Comparison of ENCODE assay signal across 9 cellular contexts in genomic region chr1:181101581-181102226, GRCh38. TPM values are rescaled to one million over a fixed set of nuclear protein-coding genes. Genes with fewer than 3 reads are reported as not detected.
DNase-seq lines count a peak whose midpoint lies in the region; ATAC-seq lines count a peak whose summit lies in the region.
"Had no signal": no experiment of that assay in that cellular context is flagged by ENCODE, and none has a peak within 500 bp of the region (broad histone marks: within the 10 kb centered on the region; RNA-seq: fewer than 3 reads in every experiment).

No MANE protein-coding gene starts in this region.

- peaks cover 36 to 49% (median 37%) of the 10 kb centered on the region in 3 donors for H3K4me1 ChIP-seq in skeletal muscle tissue (ENCODE audit: control insufficient read depth in 3 of 3, insufficient read depth in 3 of 3, low read length in 3 of 3)

- no peak for ATAC-seq in activated CD4-positive, CD25-positive, alpha-beta regulatory T cell treated with anti-CD3 and anti-CD28 coated beads, Interleukin-2, amount 50 U/mL, for 24 hours

- peaks cover 10% of the 10 kb centered on the region for H3K27me3 Mint-ChIP-seq in T-helper 2 cell treated with Interferon-gamma antibody and Interleukin-4, amounts not matched to agents 5 μg/mL and 100 μg/mL, for 36 hours (ENCODE audit: low read depth)
- H3K27me3 Mint-ChIP-seq in dendritic cell treated with granulocyte-macrophage colony-stimulating factor and Interleukin-4, amounts not matched to agents 40 ng/mL and 50 ng/mL, for 4 days, result peaks cover 12% of the 10 kb centered on the region

- H3K4me3 Mint-ChIP-seq in T-helper 2 cell treated with Interferon-gamma antibody and Interleukin-4, amounts not matched to agents 5 μg/mL and 100 μg/mL, for 36 hours, result peak overlapping the region; percentile 5
- H3K4me3 Mint-ChIP-seq in dendritic cell treated with granulocyte-macrophage colony-stimulating factor and Interleukin-4, amounts not matched to agents 40 ng/mL and 50 ng/mL, for 4 days, result no peak overlapping the region

- no peak overlapping the region for H3K4me3 ChIP-seq in skeletal muscle tissue (ENCODE audit: low read length in 3 of 3)

- peak overlapping the region; percentile 59 for H3K27ac ChIP-seq in skeletal muscle tissue (ENCODE audit: low read depth, low read length)

- no peaks in the 10 kb centered on the region for H3K9me3 Mint-ChIP-seq in T-helper 2 cell treated with Interferon-gamma antibody and Interleukin-4, amounts not matched to agents 5 μg/mL and 100 μg/mL, for 36 hours
- H3K9me3 Mint-ChIP-seq in dendritic cell treated with granulocyte-macrophage colony-stimulating factor and Interleukin-4, amounts not matched to agents 40 ng/mL and 50 ng/mL, for 4 days, result no peaks in the 10 kb centered on the region

- no peaks in the 10 kb centered on the region for H3K27me3 ChIP-seq in skeletal muscle tissue (ENCODE audit: control insufficient read depth in 3 of 3, insufficient read depth in 3 of 3, low read length in 3 of 3)

- no peak for DNase-seq in T-helper 2 cell treated with Interferon-gamma antibody and Interleukin-4, amounts not matched to agents 5 μg/mL and 100 μg/mL, for 36 hours (ENCODE audit: low spot score)
- DNase-seq in T-helper 2 cell (no peak), NCI-H526 treated with DMSO at 0.1 percent for 48 hours (lab: John Stamatoyannopoulos, UW) (peak; percentile 53), NOMO-1 treated with DMSO at 0.1 percent for 48 hours (lab: John Stamatoyannopoulos, UW; ENCODE audit: unreplicated experiment) (no peak), amygdala (lab: John Stamatoyannopoulos, UW) (no peak)
- DNase-seq: effector memory CD4-positive, alpha-beta T cell had no signal

- intact Hi-C loops in dendritic cell treated with granulocyte-macrophage colony-stimulating factor and Interleukin-4, amounts not matched to agents 40 ng/mL and 50 ng/mL, for 4 days (cut with micrococcal nuclease), result no loop called here

- no peak overlapping the region for H3K27ac Mint-ChIP-seq in T-helper 2 cell treated with Interferon-gamma antibody and Interleukin-4, amounts not matched to agents 5 μg/mL and 100 μg/mL, for 36 hours
- H3K27ac Mint-ChIP-seq in dendritic cell treated with granulocyte-macrophage colony-stimulating factor and Interleukin-4, amounts not matched to agents 40 ng/mL and 50 ng/mL, for 4 days, result peak overlapping the region; percentile 31

- no peak overlapping the region for H3K9ac ChIP-seq in skeletal muscle tissue (ENCODE audit: low read depth in 1 of 3, low read length in 3 of 3)

- peaks cover 71% of the 10 kb centered on the region for H3K4me1 Mint-ChIP-seq in T-helper 2 cell treated with Interferon-gamma antibody and Interleukin-4, amounts not matched to agents 5 μg/mL and 100 μg/mL, for 36 hours (ENCODE audit: low read depth)
- peaks cover 90% of the 10 kb centered on the region for H3K4me1 Mint-ChIP-seq in dendritic cell treated with granulocyte-macrophage colony-stimulating factor and Interleukin-4, amounts not matched to agents 40 ng/mL and 50 ng/mL, for 4 days (ENCODE audit: low read depth)

- H3K36me3 Mint-ChIP-seq in T-helper 2 cell treated with Interferon-gamma antibody and Interleukin-4, amounts not matched to agents 5 μg/mL and 100 μg/mL, for 36 hours (ENCODE audit: low read depth), result peaks cover 1% of the 10 kb centered on the region
- no peaks in the 10 kb centered on the region for H3K36me3 Mint-ChIP-seq in dendritic cell treated with granulocyte-macrophage colony-stimulating factor and Interleukin-4, amounts not matched to agents 40 ng/mL and 50 ng/mL, for 4 days (ENCODE audit: low read depth)

- H3K36me3 ChIP-seq in skeletal muscle tissue (ENCODE audit: control insufficient read depth in 3 of 3, insufficient read depth in 3 of 3, low read length in 3 of 3), result no peaks in the 10 kb centered on the region

- no peaks in the 10 kb centered on the region for H3K9me3 ChIP-seq in skeletal muscle tissue (ENCODE audit: control insufficient read depth in 3 of 3, low read length in 3 of 3)

RNA-seq across cellular contexts. Expression of gene IER5, which starts 13.2 kb away (rescaled TPM):
- total RNA-seq in skeletal muscle tissue, result 11.0 TPM
